Comparison of ENCODE assay signal across 1 cellular context in the genomic region with DNA sequence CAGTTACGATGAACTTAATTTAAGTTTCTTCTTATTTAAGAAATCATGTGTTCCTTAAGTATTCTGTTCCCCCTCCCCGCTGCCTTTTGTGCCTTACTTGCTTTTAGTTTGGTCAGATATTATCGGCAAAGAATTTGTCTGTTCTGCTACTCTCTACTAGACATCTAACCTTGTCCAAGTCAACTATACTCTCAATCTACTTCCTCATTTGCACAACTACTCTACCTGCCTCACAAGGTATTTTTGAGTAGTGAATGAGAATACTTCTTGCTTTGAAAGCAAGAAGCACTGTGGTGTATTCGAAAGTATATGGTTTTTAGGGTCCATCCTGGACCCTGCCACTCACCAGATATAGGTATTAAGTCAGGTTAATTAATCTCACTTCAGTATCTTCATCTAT.
TF ChIP-seq lines count a peak whose summit lies in the region.

No MANE protein-coding gene starts in this region.

TF ChIP-seq in GM12878, 131 proteins besides CTCF, POLR2A, EP300 and RAD21:
- TF ChIP-seq, protein P1, sequence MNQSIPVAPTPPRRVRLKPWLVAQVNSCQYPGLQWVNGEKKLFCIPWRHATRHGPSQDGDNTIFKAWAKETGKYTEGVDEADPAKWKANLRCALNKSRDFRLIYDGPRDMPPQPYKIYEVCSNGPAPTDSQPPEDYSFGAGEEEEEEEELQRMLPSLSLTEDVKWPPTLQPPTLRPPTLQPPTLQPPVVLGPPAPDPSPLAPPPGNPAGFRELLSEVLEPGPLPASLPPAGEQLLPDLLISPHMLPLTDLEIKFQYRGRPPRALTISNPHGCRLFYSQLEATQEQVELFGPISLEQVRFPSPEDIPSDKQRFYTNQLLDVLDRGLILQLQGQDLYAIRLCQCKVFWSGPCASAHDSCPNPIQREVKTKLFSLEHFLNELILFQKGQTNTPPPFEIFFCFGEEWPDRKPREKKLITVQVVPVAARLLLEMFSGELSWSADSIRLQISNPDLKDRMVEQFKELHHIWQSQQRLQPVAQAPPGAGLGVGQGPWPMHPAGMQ (IDR thresholded peaks at IDR 0.05; ENCODE audit: borderline replicate concordance) = no peak
- TF ChIP-seq HDAC2 (IDR thresholded peaks at IDR 0.05) (no peak), STAT1 (conservative IDR thresholded peaks at IDR 0.05) (no peak), CEBPB (IDR thresholded peaks at IDR 0.05; ENCODE audit: borderline replicate concordance in 1 of 2, low read depth in 2 of 2, low read length in 2 of 2) (no peak), TAF1 (IDR thresholded peaks at IDR 0.05; ENCODE audit: borderline replicate concordance, low read depth, low read length) (no peak), RFX5 (IDR thresholded peaks at IDR 0.05; ENCODE audit: low read depth, low read length) (no peak), ESRRA (IDR thresholded peaks at IDR 0.05; ENCODE audit: low read length) (no peak), JUNB (IDR thresholded peaks at IDR 0.05) (no peak), BMI1 (IDR thresholded peaks at IDR 0.05; ENCODE audit: borderline replicate concordance) (no peak), PAX5 (IDR thresholded peaks at IDR 0.05; ENCODE audit: borderline replicate concordance, low read depth, low read length) (no peak), NR2C2 (IDR thresholded peaks at IDR 0.05; ENCODE audit: borderline replicate concordance, control insufficient read depth, insufficient read length, low read depth) (no peak), IKZF1 (conservative IDR thresholded peaks at IDR 0.05) (no peak)
- TF ChIP-seq, protein P2, sequence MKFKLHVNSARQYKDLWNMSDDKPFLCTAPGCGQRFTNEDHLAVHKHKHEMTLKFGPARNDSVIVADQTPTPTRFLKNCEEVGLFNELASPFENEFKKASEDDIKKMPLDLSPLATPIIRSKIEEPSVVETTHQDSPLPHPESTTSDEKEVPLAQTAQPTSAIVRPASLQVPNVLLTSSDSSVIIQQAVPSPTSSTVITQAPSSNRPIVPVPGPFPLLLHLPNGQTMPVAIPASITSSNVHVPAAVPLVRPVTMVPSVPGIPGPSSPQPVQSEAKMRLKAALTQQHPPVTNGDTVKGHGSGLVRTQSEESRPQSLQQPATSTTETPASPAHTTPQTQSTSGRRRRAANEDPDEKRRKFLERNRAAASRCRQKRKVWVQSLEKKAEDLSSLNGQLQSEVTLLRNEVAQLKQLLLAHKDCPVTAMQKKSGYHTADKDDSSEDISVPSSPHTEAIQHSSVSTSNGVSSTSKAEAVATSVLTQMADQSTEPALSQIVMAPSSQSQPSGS (IDR thresholded peaks at IDR 0.05; ENCODE audit: low read length) = no peak
- TF ChIP-seq, protein P3, sequence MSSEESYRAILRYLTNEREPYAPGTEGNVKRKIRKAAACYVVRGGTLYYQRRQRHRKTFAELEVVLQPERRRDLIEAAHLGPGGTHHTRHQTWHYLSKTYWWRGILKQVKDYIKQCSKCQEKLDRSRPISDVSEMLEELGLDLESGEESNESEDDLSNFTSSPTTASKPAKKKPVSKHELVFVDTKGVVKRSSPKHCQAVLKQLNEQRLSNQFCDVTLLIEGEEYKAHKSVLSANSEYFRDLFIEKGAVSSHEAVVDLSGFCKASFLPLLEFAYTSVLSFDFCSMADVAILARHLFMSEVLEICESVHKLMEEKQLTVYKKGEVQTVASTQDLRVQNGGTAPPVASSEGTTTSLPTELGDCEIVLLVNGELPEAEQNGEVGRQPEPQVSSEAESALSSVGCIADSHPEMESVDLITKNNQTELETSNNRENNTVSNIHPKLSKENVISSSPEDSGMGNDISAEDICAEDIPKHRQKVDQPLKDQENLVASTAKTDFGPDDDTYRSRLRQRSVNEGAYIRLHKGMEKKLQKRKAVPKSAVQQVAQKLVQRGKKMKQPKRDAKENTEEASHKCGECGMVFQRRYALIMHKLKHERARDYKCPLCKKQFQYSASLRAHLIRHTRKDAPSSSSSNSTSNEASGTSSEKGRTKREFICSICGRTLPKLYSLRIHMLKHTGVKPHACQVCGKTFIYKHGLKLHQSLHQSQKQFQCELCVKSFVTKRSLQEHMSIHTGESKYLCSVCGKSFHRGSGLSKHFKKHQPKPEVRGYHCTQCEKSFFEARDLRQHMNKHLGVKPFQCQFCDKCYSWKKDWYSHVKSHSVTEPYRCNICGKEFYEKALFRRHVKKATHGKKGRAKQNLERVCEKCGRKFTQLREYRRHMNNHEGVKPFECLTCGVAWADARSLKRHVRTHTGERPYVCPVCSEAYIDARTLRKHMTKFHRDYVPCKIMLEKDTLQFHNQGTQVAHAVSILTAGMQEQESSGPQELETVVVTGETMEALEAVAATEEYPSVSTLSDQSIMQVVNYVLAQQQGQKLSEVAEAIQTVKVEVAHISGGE (CRISPR knock-in tag; IDR thresholded peaks at IDR 0.05) = no peak
- TF ChIP-seq, protein P4, sequence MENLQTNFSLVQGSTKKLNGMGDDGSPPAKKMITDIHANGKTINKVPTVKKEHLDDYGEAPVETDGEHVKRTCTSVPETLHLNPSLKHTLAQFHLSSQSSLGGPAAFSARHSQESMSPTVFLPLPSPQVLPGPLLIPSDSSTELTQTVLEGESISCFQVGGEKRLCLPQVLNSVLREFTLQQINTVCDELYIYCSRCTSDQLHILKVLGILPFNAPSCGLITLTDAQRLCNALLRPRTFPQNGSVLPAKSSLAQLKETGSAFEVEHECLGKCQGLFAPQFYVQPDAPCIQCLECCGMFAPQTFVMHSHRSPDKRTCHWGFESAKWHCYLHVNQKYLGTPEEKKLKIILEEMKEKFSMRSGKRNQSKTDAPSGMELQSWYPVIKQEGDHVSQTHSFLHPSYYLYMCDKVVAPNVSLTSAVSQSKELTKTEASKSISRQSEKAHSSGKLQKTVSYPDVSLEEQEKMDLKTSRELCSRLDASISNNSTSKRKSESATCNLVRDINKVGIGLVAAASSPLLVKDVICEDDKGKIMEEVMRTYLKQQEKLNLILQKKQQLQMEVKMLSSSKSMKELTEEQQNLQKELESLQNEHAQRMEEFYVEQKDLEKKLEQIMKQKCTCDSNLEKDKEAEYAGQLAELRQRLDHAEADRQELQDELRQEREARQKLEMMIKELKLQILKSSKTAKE (IDR thresholded peaks at IDR 0.05; ENCODE audit: low read depth, poor library complexity, severe bottlenecking) = no peak
- TF ChIP-seq, protein P5, sequence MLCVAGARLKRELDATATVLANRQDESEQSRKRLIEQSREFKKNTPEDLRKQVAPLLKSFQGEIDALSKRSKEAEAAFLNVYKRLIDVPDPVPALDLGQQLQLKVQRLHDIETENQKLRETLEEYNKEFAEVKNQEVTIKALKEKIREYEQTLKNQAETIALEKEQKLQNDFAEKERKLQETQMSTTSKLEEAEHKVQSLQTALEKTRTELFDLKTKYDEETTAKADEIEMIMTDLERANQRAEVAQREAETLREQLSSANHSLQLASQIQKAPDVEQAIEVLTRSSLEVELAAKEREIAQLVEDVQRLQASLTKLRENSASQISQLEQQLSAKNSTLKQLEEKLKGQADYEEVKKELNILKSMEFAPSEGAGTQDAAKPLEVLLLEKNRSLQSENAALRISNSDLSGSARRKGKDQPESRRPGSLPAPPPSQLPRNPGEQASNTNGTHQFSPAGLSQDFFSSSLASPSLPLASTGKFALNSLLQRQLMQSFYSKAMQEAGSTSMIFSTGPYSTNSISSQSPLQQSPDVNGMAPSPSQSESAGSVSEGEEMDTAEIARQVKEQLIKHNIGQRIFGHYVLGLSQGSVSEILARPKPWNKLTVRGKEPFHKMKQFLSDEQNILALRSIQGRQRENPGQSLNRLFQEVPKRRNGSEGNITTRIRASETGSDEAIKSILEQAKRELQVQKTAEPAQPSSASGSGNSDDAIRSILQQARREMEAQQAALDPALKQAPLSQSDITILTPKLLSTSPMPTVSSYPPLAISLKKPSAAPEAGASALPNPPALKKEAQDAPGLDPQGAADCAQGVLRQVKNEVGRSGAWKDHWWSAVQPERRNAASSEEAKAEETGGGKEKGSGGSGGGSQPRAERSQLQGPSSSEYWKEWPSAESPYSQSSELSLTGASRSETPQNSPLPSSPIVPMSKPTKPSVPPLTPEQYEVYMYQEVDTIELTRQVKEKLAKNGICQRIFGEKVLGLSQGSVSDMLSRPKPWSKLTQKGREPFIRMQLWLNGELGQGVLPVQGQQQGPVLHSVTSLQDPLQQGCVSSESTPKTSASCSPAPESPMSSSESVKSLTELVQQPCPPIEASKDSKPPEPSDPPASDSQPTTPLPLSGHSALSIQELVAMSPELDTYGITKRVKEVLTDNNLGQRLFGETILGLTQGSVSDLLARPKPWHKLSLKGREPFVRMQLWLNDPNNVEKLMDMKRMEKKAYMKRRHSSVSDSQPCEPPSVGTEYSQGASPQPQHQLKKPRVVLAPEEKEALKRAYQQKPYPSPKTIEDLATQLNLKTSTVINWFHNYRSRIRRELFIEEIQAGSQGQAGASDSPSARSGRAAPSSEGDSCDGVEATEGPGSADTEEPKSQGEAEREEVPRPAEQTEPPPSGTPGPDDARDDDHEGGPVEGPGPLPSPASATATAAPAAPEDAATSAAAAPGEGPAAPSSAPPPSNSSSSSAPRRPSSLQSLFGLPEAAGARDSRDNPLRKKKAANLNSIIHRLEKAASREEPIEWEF (IDR thresholded peaks at IDR 0.05; ENCODE audit: insufficient replicate concordance, low read depth, low read length) = no peak
